Comparison of ENCODE assay signal across 32 cellular contexts in the genomic region with DNA sequence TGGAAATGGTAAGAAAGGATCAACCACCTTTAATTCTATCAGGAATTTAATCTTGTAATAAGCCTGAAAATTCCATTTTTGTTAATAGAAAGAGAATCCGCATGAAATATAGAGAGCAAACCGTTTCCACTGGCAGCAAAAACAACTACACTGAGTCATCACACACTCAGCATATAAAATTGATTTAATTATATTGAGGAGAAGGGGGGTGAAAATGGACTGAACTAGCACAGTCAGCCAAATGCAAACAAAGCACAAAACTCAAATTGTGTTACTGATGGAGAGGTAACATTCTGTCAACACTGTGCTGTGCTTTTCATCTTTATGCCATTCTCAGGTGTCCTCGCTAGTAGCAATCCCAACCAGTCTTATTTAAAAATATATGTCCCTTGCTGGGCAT.
A peak's percentile ranks its signal among the peaks of the same experiment; 100 is the strongest.
DNase-seq lines count a peak whose midpoint lies in the region; ATAC-seq and TF ChIP-seq lines count a peak whose summit lies in the region.
"Had no signal": no experiment of that assay in that cellular context is flagged by ENCODE, and none has a peak within 500 bp of the region (broad histone marks: within the 10 kb centered on the region; RNA-seq: fewer than 3 reads in every experiment).

No MANE protein-coding gene starts in this region.

- peak; percentile 3 for DNase-seq in SHP77 treated with DMSO at 0.1 percent for 48 hours (lab: John Stamatoyannopoulos, UW)
- no peak for DNase-seq in SHP77 (lab: John Stamatoyannopoulos, UW)
- peak; percentile 86 for DNase-seq in NCI-H69 (lab: John Stamatoyannopoulos, UW)
- peak; percentile 5 for DNase-seq in astrocyte of the hippocampus (ENCODE audit: low read depth, low spot score)
- DNase-seq in left ventricle myocardium inferior = no peak
- no peak for DNase-seq in OCI-M1 (lab: John Stamatoyannopoulos, UW)
- no peak for DNase-seq in CD1c-positive myeloid dendritic cell (ENCODE audit: extremely low spot score)
- DNase-seq: activated CD4-positive, alpha-beta T cell treated with anti-CD3 and anti-CD28 coated beads, Interleukin-2, amount 50 U/mL, for 4 hours; activated CD4-positive, CD25-positive, alpha-beta regulatory T cell; activated CD8-positive, alpha-beta memory T cell treated with anti-CD3 and anti-CD28 coated beads, Interleukin-2, amount 50 U/mL, for 48 hours; activated effector memory CD4-positive, alpha-beta T cell treated with Interleukin-2 at 50 U/mL for 16 hours; activated naive CD8-positive, alpha-beta T cell treated with anti-CD3 and anti-CD28 coated beads for 36 hours; effector CD4-positive, alpha-beta T cell; erythroblast; immature natural killer cell; KG1; left ventricle myocardium superior; naive thymus-derived CD4-positive, alpha-beta T cell; NCI-H2107; NCI-H526; nucleus accumbens; small intestine; stimulated activated CD4-positive, alpha-beta T cell treated with anti-CD3 and anti-CD28 coated beads, Interleukin-4, amount 100 ng/mL, for 1 hour; SW 1271; T1000; testis had no signal

- no peak for ATAC-seq in GM21717 (IDR thresholded peaks at IDR 0.05; ENCODE audit: unreplicated experiment)
- ATAC-seq: A549; GM12878; left ventricle myocardium superior; naive thymus-derived CD4-positive, alpha-beta T cell; stimulated activated memory B cell treated with anti-CD40 and anti-IgM and Interleukin-4, amounts not matched to agents 10 μg/mL and 1 μg/mL and 100 μg/mL, for 72 hours had no signal

- H3K4me3 ChIP-seq in left ventricle myocardium inferior = no peak overlapping the region
- H3K4me3 ChIP-seq: A549, BLaER1, GM12878, hepatocyte, testis had no signal

- H3K27ac ChIP-seq in left ventricle myocardium inferior (replicated peaks) = no peak overlapping the region
- H3K27ac ChIP-seq: A549, BLaER1, hepatocyte, testis had no signal

- no peaks in the 10 kb centered on the region for H3K4me1 ChIP-seq in left ventricle myocardium inferior
- H3K4me1 ChIP-seq: A549, BLaER1, testis had no signal

- no peak for TF ChIP-seq CTCF in left ventricle myocardium inferior (IDR thresholded peaks at IDR 0.05; ENCODE audit: borderline replicate concordance)

- H3K27me3 ChIP-seq in left ventricle myocardium inferior (ENCODE audit: low read depth) = no peaks in the 10 kb centered on the region
- H3K27me3 ChIP-seq: BLaER1, hepatocyte, testis had no signal

- intact Hi-C loops in left ventricle myocardium inferior (cut with micrococcal nuclease) = no loop called here

- H3K9me3 ChIP-seq in left ventricle myocardium inferior (replicated peaks) = peaks cover 7% of the 10 kb centered on the region
- H3K9me3 ChIP-seq: A549, testis had no signal

- no peaks in the 10 kb centered on the region for H3K36me3 ChIP-seq in left ventricle myocardium inferior
- H3K36me3 ChIP-seq: BLaER1 had no signal

Comparison
In these comparisons a context has a peak if more than half of its experiments do, and no peak if none do; other contexts are left out.
1. DNase-seq: peak in SHP77 treated with DMSO at 0.1 percent for 48 hours (single experiment), NCI-H69 (single experiment) and astrocyte of the hippocampus (single experiment); none in SHP77 (0 of 2), left ventricle myocardium inferior (single experiment), OCI-M1 (single experiment) and CD1c-positive myeloid dendritic cell (single experiment).